Comparison of ENCODE assay signal across 11 cellular contexts in genomic region chr1:47986741-47987140, GRCh38. TPM values are rescaled to one million over a fixed set of nuclear protein-coding genes. Genes with fewer than 3 reads are reported as not detected.
A peak's percentile ranks its signal among the peaks of the same experiment; 100 is the strongest.
DNase-seq lines count a peak whose midpoint lies in the region; ATAC-seq and TF ChIP-seq lines count a peak whose summit lies in the region.
"Had no signal": no experiment of that assay in that cellular context is flagged by ENCODE, and none has a peak within 500 bp of the region (broad histone marks: within the 10 kb centered on the region; RNA-seq: fewer than 3 reads in every experiment).

No MANE protein-coding gene starts in this region.

- no peaks in the 10 kb centered on the region for H3K9me3 ChIP-seq in BLaER1
- no peaks in the 10 kb centered on the region for H3K9me3 ChIP-seq in left ventricle myocardium inferior (replicated peaks)

- H3K4me1 ChIP-seq in BLaER1 (peaks cover 34% of the 10 kb centered on the region), left ventricle myocardium inferior (peaks cover 45% of the 10 kb centered on the region)

- ATAC-seq in SK-N-SH treated with all-trans-retinoic acid at 6 μM for 48 hours (no peak), sciatic nerve (peak; percentile 71)
- ATAC-seq in stimulated activated naive CD8-positive, alpha-beta T cell treated with anti-CD3 and anti-CD28 coated beads, Interleukin-15, Interleukin-2, amounts not matched to agents 100 U/mL and 50 U/mL, for 24 hours: no peak

- H3K27me3 ChIP-seq in BLaER1 (peaks cover 5% of the 10 kb centered on the region), left ventricle myocardium inferior (ENCODE audit: low read depth) (peaks cover 18% of the 10 kb centered on the region)

- H3K9ac ChIP-seq in BLaER1: no peak overlapping the region

- no peaks in the 10 kb centered on the region for H4K20me1 ChIP-seq in BLaER1

- TF ChIP-seq CTCF in left ventricle myocardium inferior (IDR thresholded peaks at IDR 0.05; ENCODE audit: borderline replicate concordance): no peak

- no peak overlapping the region for H3K4me3 ChIP-seq in BLaER1
- peak overlapping the region; percentile 50 for H3K4me3 ChIP-seq in left ventricle myocardium inferior

- DNase-seq in left ventricle myocardium inferior: peak; percentile 61
- no peak for DNase-seq in sciatic nerve (ENCODE audit: low spot score)
- no peak for DNase-seq in globus pallidus (ENCODE audit: low spot score)
- no peak for DNase-seq in stimulated activated naive CD8-positive, alpha-beta T cell treated with anti-CD3 and anti-CD28 coated beads, Interleukin-15, Interleukin-2, amounts not matched to agents 100 U/mL and 50 U/mL, for 24 hours
- no peak for DNase-seq in foreskin melanocyte
- no peak for DNase-seq in NCI-H1436 (lab: John Stamatoyannopoulos, UW)
- DNase-seq: immature natural killer cell had no signal

- H3K36me3 ChIP-seq in BLaER1 (no peaks in the 10 kb centered on the region), left ventricle myocardium inferior (no peaks in the 10 kb centered on the region)

- intact Hi-C loops in left ventricle myocardium inferior (cut with micrococcal nuclease): no loop called here
- intact Hi-C loops in sciatic nerve (cut with DNase I): no loop called here

- peak overlapping the region; percentile 74 for H3K4me2 ChIP-seq in BLaER1

- H3K27ac ChIP-seq in BLaER1 (no peak overlapping the region), left ventricle myocardium inferior (replicated peaks) (peak overlapping the region; percentile 69)

TF ChIP-seq in SK-N-SH treated with all-trans-retinoic acid at 6 μM for 48 hours, 23 proteins besides CTCF, POLR2A, EP300 and RAD21:
- TF ChIP-seq PATZ1 (CRISPR knock-in tag; IDR thresholded peaks at IDR 0.05; ENCODE audit: borderline replicate concordance) (no peak), TCF4 (CRISPR knock-in tag; IDR thresholded peaks at IDR 0.05; ENCODE audit: borderline replicate concordance) (peak; percentile 15; the same call in 1 of the 2 replicates)
TF ChIP-seq in SK-N-SH treated with all-trans-retinoic acid at 6 μM for 48 hours: peak in this region for 1.

RNA-seq across cellular contexts. Expression of gene TRABD2B, which starts 10.4 kb away (rescaled TPM):
- total RNA-seq in left ventricle myocardium inferior: 1.4 TPM
- total RNA-seq in sciatic nerve: 5.0 TPM
- total RNA-seq: Daoy, endothelial cell of umbilical vein had no signal
